20 cellular contexts compared by ENCODE assay signal in genomic region chr4:41365726-41366125, GRCh38.
DNase-seq lines count a peak whose midpoint lies in the region; ATAC-seq and TF ChIP-seq lines count a peak whose summit lies in the region.
"Had no signal": no experiment of that assay in that cellular context is flagged by ENCODE, and none has a peak within 500 bp of the region (broad histone marks: within the 10 kb centered on the region; RNA-seq: fewer than 3 reads in every experiment).

No MANE protein-coding gene starts in this region.

- H3K9me3 ChIP-seq in ascending aorta (no peaks in the 10 kb centered on the region), iPS-20b (ENCODE audit: insufficient read depth, low read depth, low read length) (no peaks in the 10 kb centered on the region), Karpas-422 (ENCODE audit: low read length) (no peaks in the 10 kb centered on the region)
- H3K9me3 ChIP-seq: prostate gland had no signal

- 0 out of 2 replicates have a peak overlapping the region, but pooled peaks have one; percentile 8 for H3K9ac ChIP-seq in iPS-20b (ENCODE audit: low read depth, low read length)
- H3K9ac ChIP-seq in Karpas-422 (ENCODE audit: low read length): no peak overlapping the region

- H3K27ac ChIP-seq in ascending aorta (peak overlapping the region; percentile 91 to 96), iPS-20b (ENCODE audit: low read length) (no peak overlapping the region), Karpas-422 (ENCODE audit: low read length) (no peak overlapping the region)

- intact Hi-C loops in ascending aorta (cut with DNase I): loop anchor here (10.0 kb wide), 2 partner anchors 221 to 451 kb away; no protein-coding TSS in a partner anchor

- no peaks in the 10 kb centered on the region for H4K20me1 ChIP-seq in Karpas-422 (ENCODE audit: insufficient read depth, low read depth, low read length)

- DNase-seq in C1 segment of cervical spinal cord (lab: John Stamatoyannopoulos, UW) (peak in 13 of 14 donors; percentile 27 to 93 (median 78)), ascending aorta (ENCODE audit: low spot score in 2 of 2) (no peak), putamen (ENCODE audit: low spot score) (peak; percentile 99), NCI-H1694 (lab: John Stamatoyannopoulos, UW) (no peak), Karpas-422 (no peak), GDM1 (lab: John Stamatoyannopoulos, UW) (no peak)
- DNase-seq: ACHN; activated CD4-positive, alpha-beta T cell treated with anti-CD3 and anti-CD28 coated beads, Interleukin-2, amount 10 ng/mL, durations not matched to agents 24 days and 14 days; activated naive CD8-positive, alpha-beta T cell treated with anti-CD3 and anti-CD28 coated beads, Interleukin-2, amount 10 ng/mL, durations not matched to agents 7 days and 5 days; kidney glomerular epithelial cell; natural killer cell; NCI-H187 treated with DMSO at 0.1 percent for 48 hours; NCI-H226; NCI-H774; OCI-M1; Right ventricle myocardium superior had no signal

- TF ChIP-seq CTCF in ascending aorta (IDR thresholded peaks at IDR 0.05): no peak

- H2AFZ ChIP-seq in Karpas-422 (ENCODE audit: low read length): no peak overlapping the region

- H3K4me3 ChIP-seq in ascending aorta (no peak overlapping the region), iPS-20b (ENCODE audit: low read length) (no peak overlapping the region), Karpas-422 (ENCODE audit: low read length) (no peak overlapping the region)
- H3K4me3 ChIP-seq: prostate gland, smooth muscle cell had no signal

- H3K27me3 ChIP-seq in ascending aorta (no peaks in the 10 kb centered on the region), iPS-20b (ENCODE audit: insufficient read depth, low read length) (peaks cover 56% of the 10 kb centered on the region), Karpas-422 (ENCODE audit: low read length) (no peaks in the 10 kb centered on the region)

- no peaks in the 10 kb centered on the region for H3K79me2 ChIP-seq in Karpas-422 (ENCODE audit: low read length)

- H3K4me1 ChIP-seq in ascending aorta (peaks cover 4 to 46% of the 10 kb centered on the region in 2 donors), iPS-20b (ENCODE audit: insufficient read depth, low read length) (peaks cover 42% of the 10 kb centered on the region), Karpas-422 (ENCODE audit: low read length) (no peaks in the 10 kb centered on the region)

- H3K9me2 ChIP-seq in Karpas-422 (replicated peaks; ENCODE audit: insufficient read depth, low read length): no peaks in the 10 kb centered on the region

- no peak overlapping the region for H3K4me2 ChIP-seq in Karpas-422 (ENCODE audit: low read depth, low read length, poor library complexity, severe bottlenecking)
- H3K4me2 ChIP-seq: smooth muscle cell had no signal

- no peak for ATAC-seq in HG03457 (IDR thresholded peaks at IDR 0.05; ENCODE audit: unreplicated experiment)
- ATAC-seq: natural killer cell had no signal

- H3K36me3 ChIP-seq in ascending aorta (no peaks in the 10 kb centered on the region), iPS-20b (ENCODE audit: insufficient read depth, low read depth, low read length) (no peaks in the 10 kb centered on the region), Karpas-422 (ENCODE audit: insufficient read depth, low read length) (no peaks in the 10 kb centered on the region)
- H3K36me3 ChIP-seq: prostate gland had no signal

Comparison
In these comparisons a context has a peak if more than half of its experiments do, and no peak if none do; other contexts are left out.
1. DNase-seq: peak in C1 segment of cervical spinal cord (13 of 14) and putamen (single experiment); none in ascending aorta (0 of 2), NCI-H1694 (single experiment), Karpas-422 (single experiment) and GDM1 (single experiment).
2. H3K27ac ChIP-seq: peak in ascending aorta (2 of 2); none in iPS-20b (single experiment) and Karpas-422 (single experiment).